Comparison of ENCODE assay signal across 11 cellular contexts in genomic region chr3:41274944-41275668, GRCh38.
A peak's percentile ranks its signal among the peaks of the same experiment; 100 is the strongest.
DNase-seq lines count a peak whose midpoint lies in the region; ATAC-seq and TF ChIP-seq lines count a peak whose summit lies in the region.
"Had no signal": no experiment of that assay in that cellular context is flagged by ENCODE, and none has a peak within 500 bp of the region (broad histone marks: within the 10 kb centered on the region; RNA-seq: fewer than 3 reads in every experiment).

No MANE protein-coding gene starts in this region.

- H3K4me3 Mint-ChIP-seq in T-cell = no peak overlapping the region

- H3K4me1 Mint-ChIP-seq in T-cell = peaks cover 0 to 7% (median 6%) of the 10 kb centered on the region in 3 donors

- peaks cover 5 to 19% (median 14%) of the 10 kb centered on the region in 3 donors for H3K9me3 Mint-ChIP-seq in T-cell

- H3K4me1 ChIP-seq in ACC112 (ENCODE audit: control insufficient read depth, insufficient read depth, low read length, unreplicated experiment) = peaks cover 23% of the 10 kb centered on the region
- peaks cover 8% of the 10 kb centered on the region for H3K4me1 ChIP-seq in hepatocyte (ENCODE audit: insufficient read depth)
- no peaks in the 10 kb centered on the region for H3K4me1 ChIP-seq in uterus

- H3K27ac ChIP-seq in ACC112 (ENCODE audit: low read depth, low read length) = peak overlapping the region; percentile 68
- peak overlapping the region; percentile 75 for H3K27ac ChIP-seq in hepatocyte
- H3K27ac ChIP-seq in uterus = no peak overlapping the region
- no peak overlapping the region for H3K27ac ChIP-seq in coronary artery

- H3K4me3 ChIP-seq in ACC112 (ENCODE audit: low read depth, low read length) (peak overlapping the region; percentile 5; the same call in 1 of the 2 replicates), hepatocyte (no peak overlapping the region), uterus (no peak overlapping the region), coronary artery (no peak overlapping the region)

- no peaks in the 10 kb centered on the region for H3K36me3 ChIP-seq in ACC112 (ENCODE audit: insufficient read depth, low read length)
- H3K36me3 ChIP-seq in hepatocyte (replicated peaks; ENCODE audit: insufficient read depth, low read depth) = no peaks in the 10 kb centered on the region
- no peaks in the 10 kb centered on the region for H3K36me3 ChIP-seq in uterus

- H2AFZ ChIP-seq in ACC112 (ENCODE audit: low read length, unreplicated experiment) (no peak overlapping the region), hepatocyte (no peak overlapping the region)

- POLR2A ChIA-PET in T-cell (lab: Charles Lee) = no interaction called here

- no peak for TF ChIP-seq CTCF in hepatocyte (IDR thresholded peaks at IDR 0.05; ENCODE audit: poor library complexity)
- no peak for TF ChIP-seq CTCF in uterus (IDR thresholded peaks at IDR 0.05)
- no peak for TF ChIP-seq CTCF in coronary artery (IDR thresholded peaks at IDR 0.05)

- H3K79me2 ChIP-seq in ACC112 (ENCODE audit: control insufficient read depth, insufficient read depth, low read length, unreplicated experiment) = no peaks in the 10 kb centered on the region
- no peaks in the 10 kb centered on the region for H3K79me2 ChIP-seq in hepatocyte

- no peaks in the 10 kb centered on the region for H3K9me2 ChIP-seq in hepatocyte (replicated peaks; ENCODE audit: insufficient read depth)

- no peaks in the 10 kb centered on the region for H3K27me3 Mint-ChIP-seq in T-cell

- DNase-seq in HS-5 (ENCODE audit: low read depth) = peak; percentile 47
- peak; percentile 20 for DNase-seq in astrocyte of the hippocampus (ENCODE audit: low read depth, low spot score)
- DNase-seq in hepatocyte (ENCODE audit: low spot score) = peak; percentile 67
- no peak for DNase-seq in uterus
- no peak for DNase-seq in T-cell
- no peak for DNase-seq in coronary artery (ENCODE audit: low spot score)
- no peak for DNase-seq in activated CD4-positive, alpha-beta T cell treated with anti-CD3 and anti-CD28 coated beads, Interleukin-2, amount 50 U/mL, for 1 hour
- DNase-seq: activated naive CD4-positive, alpha-beta T cell; DMS79; NCI-H2171 had no signal

- H3K27me3 ChIP-seq in ACC112 (ENCODE audit: insufficient read depth, low read length) = no peaks in the 10 kb centered on the region
- H3K27me3 ChIP-seq in hepatocyte = no peaks in the 10 kb centered on the region
- H3K27me3 ChIP-seq in uterus = no peaks in the 10 kb centered on the region

- ATAC-seq in T-cell (replicated peaks in 1 of 4) = no peak

- TF ChIP-seq POLR2A in uterus (IDR thresholded peaks at IDR 0.05) = no peak

- H3K9me3 ChIP-seq in hepatocyte (ENCODE audit: low read depth) (no peaks in the 10 kb centered on the region), uterus (no peaks in the 10 kb centered on the region)

- H3K27ac Mint-ChIP-seq in T-cell = no peak overlapping the region

- H3K4me2 ChIP-seq in hepatocyte = peak overlapping the region; percentile 45

- intact Hi-C loops in uterus (cut with DNase I; ENCODE audit: low total_unique reads) = no loop called here

- no peaks in the 10 kb centered on the region for H4K20me1 ChIP-seq in hepatocyte (ENCODE audit: insufficient read depth, poor library complexity, severe bottlenecking)

- H3K36me3 Mint-ChIP-seq in T-cell = peaks cover 29% of the 10 kb centered on the region

- CTCF ChIA-PET in T-cell (lab: Charles Lee) = no interaction called here

Comparison
In these comparisons a context has a peak if more than half of its experiments do, and no peak if none do; other contexts are left out.
1. H3K27ac ChIP-seq: peak in ACC112 (single experiment) and hepatocyte (single experiment); none in uterus (0 of 2) and coronary artery (0 of 2).
2. DNase-seq: peak in HS-5 (single experiment), astrocyte of the hippocampus (single experiment) and hepatocyte (single experiment); none in uterus (0 of 2), T-cell (0 of 34), coronary artery (single experiment) and activated CD4-positive, alpha-beta T cell treated with anti-CD3 and anti-CD28 coated beads, Interleukin-2, amount 50 U/mL, for 1 hour (single experiment).